21 cellular contexts compared by ENCODE assay signal in genomic region chr6:156590482-156590881, GRCh38.
"Had no signal": no experiment of that assay in that cellular context is flagged by ENCODE, and none has a peak within 500 bp of the region (broad histone marks: within the 10 kb centered on the region; RNA-seq: fewer than 3 reads in every experiment).

No MANE protein-coding gene starts in this region.

- H3K4me1 Mint-ChIP-seq: activated CD4-positive, alpha-beta T cell treated with anti-CD3 and anti-CD28 coated beads, Interleukin-2, amount 10 ng/mL, durations not matched to agents 7 days and 5 days; immature natural killer cell; stimulated activated naive CD8-positive, alpha-beta T cell treated with anti-CD3 and anti-CD28 coated beads, Interleukin-15, amount 100 ng/mL, for 72 hours had no signal

- H3K9me3 Mint-ChIP-seq: activated CD4-positive, alpha-beta T cell treated with anti-CD3 and anti-CD28 coated beads, Interleukin-2, amount 10 ng/mL, durations not matched to agents 7 days and 5 days; activated naive CD4-positive, alpha-beta T cell treated with anti-CD3 and anti-CD28 coated beads for 36 hours; activated T-cell treated with anti-CD3 and anti-CD28 coated beads, Interleukin-2, amount 50 U/mL, for 4 hours; immature natural killer cell; stimulated activated naive CD8-positive, alpha-beta T cell treated with anti-CD3 and anti-CD28 coated beads, Interleukin-15, amount 100 ng/mL, for 72 hours had no signal

- H3K27ac Mint-ChIP-seq: activated CD4-positive, alpha-beta T cell treated with anti-CD3 and anti-CD28 coated beads, Interleukin-2, amount 10 ng/mL, durations not matched to agents 7 days and 5 days; activated naive CD4-positive, alpha-beta T cell treated with anti-CD3 and anti-CD28 coated beads for 36 hours; immature natural killer cell; progenitor cell of endocrine pancreas; stimulated activated naive CD8-positive, alpha-beta T cell treated with anti-CD3 and anti-CD28 coated beads, Interleukin-15, amount 100 ng/mL, for 72 hours had no signal

- H3K27me3 ChIP-seq: breast epithelium, gastrocnemius medialis, suprapubic skin, transverse colon, uterus had no signal

- H3K27me3 Mint-ChIP-seq: progenitor cell of endocrine pancreas had no signal

- H3K27ac ChIP-seq: breast epithelium, gastrocnemius medialis, heart left ventricle, left ventricle myocardium inferior, suprapubic skin, transverse colon, uterus had no signal

- H3K4me1 ChIP-seq: breast epithelium, gastrocnemius medialis, heart left ventricle, left ventricle myocardium inferior, suprapubic skin, transverse colon, uterus had no signal

- DNase-seq: activated CD4-positive, alpha-beta T cell treated with anti-CD3 and anti-CD28 coated beads, Interleukin-2, amount 10 ng/mL, durations not matched to agents 7 days and 5 days; activated CD8-positive, alpha-beta memory T cell treated with anti-CD3 and anti-CD28 coated beads, Interleukin-2, amount 50 U/mL, for 4 hours; activated naive CD4-positive, alpha-beta T cell treated with anti-CD3 and anti-CD28 coated beads for 36 hours; activated T-cell treated with anti-CD3 and anti-CD28 coated beads, Interleukin-2, amount 50 U/mL, for 4 hours; effector CD4-positive, alpha-beta T cell; gastrocnemius medialis; heart left ventricle; immature natural killer cell; kidney glomerular epithelial cell; left ventricle myocardium inferior; mammary epithelial cell; occipital lobe; stimulated activated CD4-positive, alpha-beta T cell treated with anti-CD3 and anti-CD28 coated beads, Interleukin-2, amount 100 ng/mL, for 48 hours; stimulated activated naive CD8-positive, alpha-beta T cell treated with anti-CD3 and anti-CD28 coated beads, Interleukin-15, amount 100 ng/mL, for 72 hours; T-helper 9 cell; transverse colon; uterus had no signal

- H3K4me3 Mint-ChIP-seq: activated CD4-positive, alpha-beta T cell treated with anti-CD3 and anti-CD28 coated beads, Interleukin-2, amount 10 ng/mL, durations not matched to agents 7 days and 5 days; activated naive CD4-positive, alpha-beta T cell treated with anti-CD3 and anti-CD28 coated beads for 36 hours; activated T-cell treated with anti-CD3 and anti-CD28 coated beads, Interleukin-2, amount 50 U/mL, for 4 hours; immature natural killer cell; stimulated activated naive CD8-positive, alpha-beta T cell treated with anti-CD3 and anti-CD28 coated beads, Interleukin-15, amount 100 ng/mL, for 72 hours had no signal

- ATAC-seq: activated T-cell treated with anti-CD3 and anti-CD28 coated beads, Interleukin-2, amount 50 U/mL, for 4 hours; esophagus mucosa; gastrocnemius medialis; heart left ventricle; stimulated activated naive CD8-positive, alpha-beta T cell treated with anti-CD3 and anti-CD28 coated beads, Interleukin-15, amount 100 ng/mL, for 72 hours had no signal

- H3K36me3 ChIP-seq: breast epithelium, gastrocnemius medialis, heart left ventricle, left ventricle myocardium inferior, suprapubic skin, transverse colon, uterus had no signal

- H3K4me3 ChIP-seq: breast epithelium, gastrocnemius medialis, heart left ventricle, left ventricle myocardium inferior, suprapubic skin, transverse colon, uterus had no signal

- H3K9me3 ChIP-seq: breast epithelium, gastrocnemius medialis, heart left ventricle, left ventricle myocardium inferior, suprapubic skin, transverse colon, uterus had no signal
